In genomic region chr18:48137354-48138208, GRCh38 we compare ENCODE assay signal across 9 cellular contexts.
DNase-seq lines count a peak whose midpoint lies in the region; ATAC-seq and TF ChIP-seq lines count a peak whose summit lies in the region.
"Had no signal": no experiment of that assay in that cellular context is flagged by ENCODE, and none has a peak within 500 bp of the region (broad histone marks: within the 10 kb centered on the region; RNA-seq: fewer than 3 reads in every experiment).

No MANE protein-coding gene starts in this region.

- peaks cover 53% of the 10 kb centered on the region for H3K4me1 Mint-ChIP-seq in GM23338
- peaks cover 36% of the 10 kb centered on the region for H3K4me1 Mint-ChIP-seq in osteocyte (ENCODE audit: unreplicated experiment)
- H3K4me1 Mint-ChIP-seq: memory B cell had no signal

- H3K9me3 Mint-ChIP-seq in GM23338: no peaks in the 10 kb centered on the region; the same call in 2 of the 3 replicates
- no peaks in the 10 kb centered on the region for H3K9me3 Mint-ChIP-seq in osteocyte (ENCODE audit: unreplicated experiment)
- H3K9me3 Mint-ChIP-seq: memory B cell had no signal

- no peaks in the 10 kb centered on the region for H3F3A ChIP-seq in GM23338 (replicated peaks; ENCODE audit: low read depth)

- H3K27ac ChIP-seq in GM23338 (ENCODE audit: low read depth): no peak overlapping the region

- DNase-seq in GM23338 (ENCODE audit: low spot score): peak; percentile 9
- DNase-seq in NCI-H69 (lab: John Stamatoyannopoulos, UW): peak; percentile 53
- no peak for DNase-seq in osteocyte (ENCODE audit: extremely low spot score, unreplicated experiment)
- DNase-seq in NOMO-1 treated with dmso at 0.1 percent for 144 hours (lab: John Stamatoyannopoulos, UW; ENCODE audit: unreplicated experiment): no peak
- no peak for DNase-seq in stimulated activated CD4-positive, alpha-beta T cell treated with anti-CD3 and anti-CD28 coated beads, Interleukin-4, amount 100 ng/mL, for 1 hour

- no peaks in the 10 kb centered on the region for H3K9me2 ChIP-seq in GM23338 (ENCODE audit: insufficient read depth)

- peak overlapping the region; percentile 98 for H3K4me2 ChIP-seq in GM23338

- H3K79me2 ChIP-seq in GM23338 (replicated peaks; ENCODE audit: insufficient read depth): no peaks in the 10 kb centered on the region

- peaks cover 51% of the 10 kb centered on the region for H3K27me3 ChIP-seq in GM23338 (ENCODE audit: insufficient read depth)

- H4K20me1 ChIP-seq in GM23338 (replicated peaks; ENCODE audit: insufficient read depth): no peaks in the 10 kb centered on the region; the same call in 1 of the 2 replicates

- H3K4me3 Mint-ChIP-seq in GM23338: peak overlapping the region; percentile 75
- H3K4me3 Mint-ChIP-seq in osteocyte (ENCODE audit: unreplicated experiment): peak overlapping the region; percentile 63
- H3K4me3 Mint-ChIP-seq: memory B cell had no signal

- TF ChIP-seq CTCF in GM23338 (conservative IDR thresholded peaks at IDR 0.05; ENCODE audit: low read depth in 2 of 2) (0 out of 4 replicates have a peak, but pooled peaks of 1 of the 2 experiments have one; percentile 3), osteocyte (IDR thresholded peaks at IDR 0.05) (no peak)

- H3K27me3 Mint-ChIP-seq in GM23338 (ENCODE audit: insufficient read depth, low read depth, poor library complexity): peaks cover 46% of the 10 kb centered on the region
- H3K27me3 Mint-ChIP-seq in osteocyte (ENCODE audit: unreplicated experiment): peaks cover 53% of the 10 kb centered on the region

- peaks cover 37% of the 10 kb centered on the region for H3K4me1 ChIP-seq in GM23338 (ENCODE audit: insufficient read depth)

- ATAC-seq in GM23338 (no peak), esophagus mucosa (peak; percentile 2), HG02571 (IDR thresholded peaks at IDR 0.05; ENCODE audit: unreplicated experiment) (no peak), HG03354 (IDR thresholded peaks at IDR 0.05; ENCODE audit: poor library complexity, severe bottlenecking, unreplicated experiment) (no peak)

- peak overlapping the region; percentile 89 for H2AFZ ChIP-seq in GM23338

- H3K4me3 ChIP-seq in GM23338: peak overlapping the region; percentile 85

- no peak overlapping the region for H3K27ac Mint-ChIP-seq in GM23338
- H3K27ac Mint-ChIP-seq in osteocyte (ENCODE audit: unreplicated experiment): peak overlapping the region; percentile 4
- H3K27ac Mint-ChIP-seq: memory B cell had no signal

- no peaks in the 10 kb centered on the region for H3K36me3 ChIP-seq in GM23338 (ENCODE audit: insufficient read depth)

- H3K36me3 Mint-ChIP-seq in GM23338 (ENCODE audit: low read depth) (no peaks in the 10 kb centered on the region; the same call in 2 of the 3 replicates), osteocyte (ENCODE audit: unreplicated experiment) (no peaks in the 10 kb centered on the region)
- H3K36me3 Mint-ChIP-seq: memory B cell had no signal

TF ChIP-seq in GM23338, 12 proteins besides CTCF, POLR2A, EP300 and RAD21:
- TF ChIP-seq EZH2 (IDR thresholded peaks at IDR 0.05; ENCODE audit: low read depth, unreplicated experiment) (peak; percentile 28), ZNF331 (CRISPR knock-in tag; IDR thresholded peaks at IDR 0.05; ENCODE audit: low read depth) (no peak), ZNF114 (CRISPR knock-in tag; IDR thresholded peaks at IDR 0.05) (no peak), ZNF462 (CRISPR knock-in tag; IDR thresholded peaks at IDR 0.05) (no peak), POLR2AphosphoS5 (IDR thresholded peaks at IDR 0.05; ENCODE audit: low read depth) (no peak), STAT1 (IDR thresholded peaks at IDR 0.05; ENCODE audit: unreplicated experiment) (no peak)
- TF ChIP-seq, protein P1, sequence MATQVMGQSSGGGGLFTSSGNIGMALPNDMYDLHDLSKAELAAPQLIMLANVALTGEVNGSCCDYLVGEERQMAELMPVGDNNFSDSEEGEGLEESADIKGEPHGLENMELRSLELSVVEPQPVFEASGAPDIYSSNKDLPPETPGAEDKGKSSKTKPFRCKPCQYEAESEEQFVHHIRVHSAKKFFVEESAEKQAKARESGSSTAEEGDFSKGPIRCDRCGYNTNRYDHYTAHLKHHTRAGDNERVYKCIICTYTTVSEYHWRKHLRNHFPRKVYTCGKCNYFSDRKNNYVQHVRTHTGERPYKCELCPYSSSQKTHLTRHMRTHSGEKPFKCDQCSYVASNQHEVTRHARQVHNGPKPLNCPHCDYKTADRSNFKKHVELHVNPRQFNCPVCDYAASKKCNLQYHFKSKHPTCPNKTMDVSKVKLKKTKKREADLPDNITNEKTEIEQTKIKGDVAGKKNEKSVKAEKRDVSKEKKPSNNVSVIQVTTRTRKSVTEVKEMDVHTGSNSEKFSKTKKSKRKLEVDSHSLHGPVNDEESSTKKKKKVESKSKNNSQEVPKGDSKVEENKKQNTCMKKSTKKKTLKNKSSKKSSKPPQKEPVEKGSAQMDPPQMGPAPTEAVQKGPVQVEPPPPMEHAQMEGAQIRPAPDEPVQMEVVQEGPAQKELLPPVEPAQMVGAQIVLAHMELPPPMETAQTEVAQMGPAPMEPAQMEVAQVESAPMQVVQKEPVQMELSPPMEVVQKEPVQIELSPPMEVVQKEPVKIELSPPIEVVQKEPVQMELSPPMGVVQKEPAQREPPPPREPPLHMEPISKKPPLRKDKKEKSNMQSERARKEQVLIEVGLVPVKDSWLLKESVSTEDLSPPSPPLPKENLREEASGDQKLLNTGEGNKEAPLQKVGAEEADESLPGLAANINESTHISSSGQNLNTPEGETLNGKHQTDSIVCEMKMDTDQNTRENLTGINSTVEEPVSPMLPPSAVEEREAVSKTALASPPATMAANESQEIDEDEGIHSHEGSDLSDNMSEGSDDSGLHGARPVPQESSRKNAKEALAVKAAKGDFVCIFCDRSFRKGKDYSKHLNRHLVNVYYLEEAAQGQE (IDR thresholded peaks at IDR 0.05; ENCODE audit: unreplicated experiment): no peak

Comparison
In these comparisons a context has a peak if more than half of its experiments do, and no peak if none do; other contexts are left out.
1. DNase-seq: peak in GM23338 (single experiment) and NCI-H69 (single experiment); none in osteocyte (single experiment), NOMO-1 treated with dmso at 0.1 percent for 144 hours (single experiment) and stimulated activated CD4-positive, alpha-beta T cell treated with anti-CD3 and anti-CD28 coated beads, Interleukin-4, amount 100 ng/mL, for 1 hour (single experiment).